Comparison of ENCODE assay signal across 21 cellular contexts in genomic region chr9:89363921-89364663, GRCh38. TPM values are rescaled to one million over a fixed set of nuclear protein-coding genes. Genes with fewer than 3 reads are reported as not detected.
DNase-seq lines count a peak whose midpoint lies in the region; ATAC-seq, FAIRE-seq and TF ChIP-seq lines count a peak whose summit lies in the region.
"Had no signal": no experiment of that assay in that cellular context is flagged by ENCODE, and none has a peak within 500 bp of the region (broad histone marks: within the 10 kb centered on the region; RNA-seq: fewer than 3 reads in every experiment).

No MANE protein-coding gene starts in this region.

- H3K9me3 ChIP-seq in CD4-positive, alpha-beta T cell (ENCODE audit: control insufficient read depth, low read length), result no peaks in the 10 kb centered on the region
- H3K9me3 ChIP-seq: adrenal gland, left ventricle myocardium inferior, SJCRH30 had no signal

- TF ChIP-seq CTCF in CD4-positive, alpha-beta T cell (IDR thresholded peaks at IDR 0.05), result no peak
- no peak for TF ChIP-seq CTCF in coronary artery (IDR thresholded peaks at IDR 0.05)

- DNase-seq in CD4-positive, alpha-beta T cell, result peak in 1 of 10 experiments; percentile 32
- no peak for DNase-seq in GM12891 (ENCODE audit: insufficient read length, low spot score)
- peak; percentile 69 for DNase-seq in coronary artery (ENCODE audit: low spot score)
- peak; percentile 76 for DNase-seq in posterior vena cava (ENCODE audit: low spot score)
- no peak for DNase-seq in iPS-NIHi11 (ENCODE audit: low spot score)
- no peak for DNase-seq in pons (ENCODE audit: low spot score)
- no peak for DNase-seq in activated T-cell treated with anti-CD3 and anti-CD28 coated beads, Interleukin-2, amount 50 U/mL, for 4 hours
- DNase-seq: activated CD4-positive, alpha-beta T cell treated with anti-CD3 and anti-CD28 coated beads for 1 hour; activated T-cell treated with anti-CD3 and anti-CD28 coated beads for 4 hours; AML-193; left ventricle myocardium inferior; NCI-H1048; NCI-H524 treated with DMSO at 0.1 percent for 48 hours; SJCRH30 had no signal

- H3K4me3 ChIP-seq in coronary artery, result no peak overlapping the region
- H3K4me3 ChIP-seq: adrenal gland, left ventricle myocardium inferior, SJCRH30 had no signal

- peaks cover 16% of the 10 kb centered on the region for H3K4me1 Mint-ChIP-seq in CD4-positive, alpha-beta T cell (ENCODE audit: low read depth)
- H3K4me1 Mint-ChIP-seq in activated T-cell treated with anti-CD3 and anti-CD28 coated beads, Interleukin-2, amount 50 U/mL, for 4 hours (ENCODE audit: low read depth), result peaks cover 9% of the 10 kb centered on the region

- POLR2A ChIA-PET in CD4-positive, alpha-beta T cell (lab: Charles Lee), result no interaction called here

- peaks cover 41% of the 10 kb centered on the region for H3K36me3 Mint-ChIP-seq in CD4-positive, alpha-beta T cell (ENCODE audit: low read depth)
- peaks cover 24% of the 10 kb centered on the region for H3K36me3 Mint-ChIP-seq in activated T-cell treated with anti-CD3 and anti-CD28 coated beads, Interleukin-2, amount 50 U/mL, for 4 hours (ENCODE audit: insufficient read depth)

- H3K4me3 Mint-ChIP-seq in CD4-positive, alpha-beta T cell, result no peak overlapping the region
- H3K4me3 Mint-ChIP-seq in activated T-cell treated with anti-CD3 and anti-CD28 coated beads, Interleukin-2, amount 50 U/mL, for 4 hours, result no peak overlapping the region
- H3K4me3 Mint-ChIP-seq: T-helper 2 cell treated with Interferon-gamma antibody and Interleukin-4, amounts not matched to agents 5 μg/mL and 100 μg/mL, for 36 hours had no signal

- H3K27me3 Mint-ChIP-seq in CD4-positive, alpha-beta T cell, result no peaks in the 10 kb centered on the region
- no peaks in the 10 kb centered on the region for H3K27me3 Mint-ChIP-seq in activated T-cell treated with anti-CD3 and anti-CD28 coated beads, Interleukin-2, amount 50 U/mL, for 4 hours (ENCODE audit: low read depth)

- no peak overlapping the region for H3K27ac ChIP-seq in CD4-positive, alpha-beta T cell (ENCODE audit: low read depth, low read length)
- no peak overlapping the region for H3K27ac ChIP-seq in coronary artery
- H3K27ac ChIP-seq: adrenal gland, epithelial cell of prostate, foreskin keratinocyte, KMS-11, left ventricle myocardium inferior, SJCRH30 had no signal

- H3K27me3 ChIP-seq in CD4-positive, alpha-beta T cell (ENCODE audit: control insufficient read depth, insufficient read depth, low read length), result no peaks in the 10 kb centered on the region
- H3K27me3 ChIP-seq: adrenal gland, foreskin keratinocyte, SJCRH30 had no signal

- CTCF ChIA-PET in CD4-positive, alpha-beta T cell (lab: Charles Lee), result no interaction called here

- FAIRE-seq in GM12891 (lab: Jason Lieb, UNC), result no peak
- FAIRE-seq: GM19239 had no signal

- no peak for ATAC-seq in CD4-positive, alpha-beta T cell (ENCODE audit: poor library complexity)
- no peak for ATAC-seq in HG02852 (IDR thresholded peaks at IDR 0.05; ENCODE audit: unreplicated experiment)
- ATAC-seq in activated T-cell treated with anti-CD3 and anti-CD28 coated beads, Interleukin-2, amount 50 U/mL, for 4 hours, result no peak
- ATAC-seq: foreskin keratinocyte had no signal

- H3K27ac Mint-ChIP-seq in CD4-positive, alpha-beta T cell, result peak overlapping the region; percentile 64
- H3K27ac Mint-ChIP-seq: T-helper 2 cell treated with Interferon-gamma antibody and Interleukin-4, amounts not matched to agents 5 μg/mL and 100 μg/mL, for 36 hours had no signal

- H3K9me3 Mint-ChIP-seq in CD4-positive, alpha-beta T cell, result no peaks in the 10 kb centered on the region
- H3K9me3 Mint-ChIP-seq in activated T-cell treated with anti-CD3 and anti-CD28 coated beads, Interleukin-2, amount 50 U/mL, for 4 hours, result no peaks in the 10 kb centered on the region
- H3K9me3 Mint-ChIP-seq: T-helper 2 cell treated with Interferon-gamma antibody and Interleukin-4, amounts not matched to agents 5 μg/mL and 100 μg/mL, for 36 hours had no signal

- TF ChIP-seq POLR2A in GM12891 (IDR thresholded peaks at IDR 0.05; ENCODE audit: low read depth, low read length), result 0 out of 2 replicates have a peak, but pooled peaks have one; percentile 15

- intact Hi-C loops in CD4-positive, alpha-beta T cell (cut with DNase I, micrococcal nuclease), result no loop called here
- intact Hi-C loops in posterior vena cava (cut with DNase I), result no loop called here

TF ChIP-seq in GM12891, 5 proteins besides CTCF, POLR2A, EP300 and RAD21:
- TF ChIP-seq POLR2AphosphoS5 (IDR thresholded peaks at IDR 0.05; ENCODE audit: low read depth, low read length), result 0 out of 2 replicates have a peak, but pooled peaks have one; percentile 21
- no peak for TF ChIP-seq PAX5 (IDR thresholded peaks at IDR 0.05; ENCODE audit: insufficient read depth, low read length, severe bottlenecking)
- no peak for TF ChIP-seq TAF1 (IDR thresholded peaks at IDR 0.05; ENCODE audit: low read depth, low read length)
- TF ChIP-seq SPI1 (IDR thresholded peaks at IDR 0.05; ENCODE audit: low read depth, low read length), result no peak

RNA-seq across cellular contexts. Expression of gene SECISBP2, which starts 45.8 kb away (rescaled TPM):
- 100 to 1,000 TPM; 109 to 112 TPM for total RNA-seq in CD4-positive, alpha-beta T cell
- polyA plus RNA-seq in GM12891 (2012; ENCODE audit: low read depth, missing spikeins), result 15.7 TPM
- total RNA-seq in posterior vena cava, result 10 to 100 TPM; 35.2 to 36.3 TPM
- 10 to 100 TPM; 34.7 to 36.3 (median 35.1) TPM for total RNA-seq in activated T-cell treated with anti-CD3 and anti-CD28 coated beads, Interleukin-2, amount 50 U/mL, for 4 hours

RNA-seq across cellular contexts. Expression of gene CKS2, which starts 53.1 kb away (rescaled TPM):
- 1 to 10 TPM; 5.6 to 6.9 TPM for total RNA-seq in CD4-positive, alpha-beta T cell
- polyA plus RNA-seq in GM12891 (2012; ENCODE audit: low read depth, missing spikeins), result 360 TPM
- 1 to 10 TPM; 4.1 to 4.3 TPM for total RNA-seq in posterior vena cava
- total RNA-seq in activated T-cell treated with anti-CD3 and anti-CD28 coated beads, Interleukin-2, amount 50 U/mL, for 4 hours, result 100 to 1,000 TPM; 121 to 140 (median 139) TPM

Comparison
In these comparisons a context has a peak if more than half of its experiments do, and no peak if none do; other contexts are left out.
1. DNase-seq: peak in coronary artery (single experiment) and posterior vena cava (single experiment); none in GM12891 (single experiment), iPS-NIHi11 (single experiment), pons (single experiment) and activated T-cell treated with anti-CD3 and anti-CD28 coated beads, Interleukin-2, amount 50 U/mL, for 4 hours (single experiment).
2. RNA of gene CKS2, which starts 53.1 kb away (total RNA-seq): 121 to 140 TPM in activated T-cell treated with anti-CD3 and anti-CD28 coated beads, Interleukin-2, amount 50 U/mL, for 4 hours; 5.6 to 6.9 TPM in CD4-positive, alpha-beta T cell and 4.1 to 4.3 TPM in posterior vena cava; every median in the first group is over 10 times any median in the second.